7 cellular contexts compared by ENCODE assay signal in the genomic region with DNA sequence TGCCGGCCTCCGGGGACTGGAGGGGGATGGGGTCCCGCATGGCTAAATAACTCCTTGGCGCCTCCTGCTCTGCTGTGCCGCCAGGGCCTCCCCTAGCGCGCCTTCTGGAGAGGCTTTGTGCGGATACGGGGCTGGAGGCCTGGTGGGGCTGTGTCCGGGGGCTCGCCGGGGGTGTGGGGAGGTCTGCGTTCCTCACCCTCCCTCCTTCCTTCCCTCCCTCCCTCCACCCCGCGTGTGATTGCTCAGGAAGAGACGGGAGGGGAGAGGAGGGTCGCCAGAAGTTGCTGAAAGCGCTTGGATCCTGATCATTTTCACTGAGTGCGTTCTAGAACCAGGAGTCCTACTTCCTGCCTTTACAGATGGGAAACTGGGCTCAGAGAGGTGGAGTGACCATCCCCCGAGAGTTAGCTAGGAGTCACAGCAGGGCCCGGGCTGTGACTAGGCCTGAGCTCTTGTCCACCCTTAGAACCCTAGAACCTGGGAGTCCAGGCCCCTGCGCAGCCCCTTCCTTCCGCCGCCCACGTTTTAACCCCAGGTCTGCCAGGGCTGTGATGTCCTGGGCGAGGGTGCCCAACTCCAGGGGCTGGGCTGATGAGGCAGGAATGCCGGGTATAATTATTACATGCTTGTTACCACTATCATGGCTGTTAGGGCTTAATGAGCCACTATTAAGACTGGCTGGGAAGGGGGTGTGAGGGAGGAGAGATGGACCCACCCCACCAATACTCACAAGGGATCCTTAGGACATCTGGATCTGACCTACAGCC. TPM values are rescaled to one million over a fixed set of nuclear protein-coding genes. Genes with fewer than 3 reads are reported as not detected.
DNase-seq lines count a peak whose midpoint lies in the region; ATAC-seq and TF ChIP-seq lines count a peak whose summit lies in the region.

No MANE protein-coding gene starts in this region.

- peaks cover 15% of the 10 kb centered on the region for H3K36me3 Mint-ChIP-seq in T-cell

- H3F3A ChIP-seq in neural cell (ENCODE audit: insufficient read depth, low read length, poor library complexity, severe bottlenecking): peaks cover 5% of the 10 kb centered on the region

- POLR2A ChIA-PET in T-cell (lab: Charles Lee): interaction anchor here (0.5 to 5.1 kb wide), 24 partner anchors 8 to 282 kb away, joined by 3 to 95 read pairs (median 5); a partner anchor contains a TSS

- no peak for TF ChIP-seq EP300 in neural cell (conservative IDR thresholded peaks at IDR 0.05; ENCODE audit: poor library complexity, severe bottlenecking)

- H4K20me1 ChIP-seq in neural cell (ENCODE audit: insufficient read depth): peaks cover 30% of the 10 kb centered on the region

- no peaks in the 10 kb centered on the region for H3K9me3 Mint-ChIP-seq in T-cell

- peaks cover 37% of the 10 kb centered on the region for H3K79me2 ChIP-seq in neural cell (replicated peaks; ENCODE audit: insufficient read depth, low read length)

- CTCF ChIA-PET in T-cell (lab: Charles Lee): interaction anchor here in 1 of 2 donors (1.0 to 4.2 kb wide), 5 partner anchors 8 to 47 kb away, joined by 4 to 37 read pairs (median 15); a partner anchor contains a TSS

- DNase-seq in ELF-1 (ENCODE audit: low read depth, low spot score): peak; percentile 71
- DNase-seq in HFF-Myc (ENCODE audit: extremely low read depth, low read depth): no peak
- peak in 1 of 34 experiments; percentile 23 for DNase-seq in T-cell
- no peak for DNase-seq in epithelial cell of prostate (ENCODE audit: low read depth, low spot score)
- no peak for DNase-seq in SK-N-DZ (ENCODE audit: low spot score)

- H2AFZ ChIP-seq in neural cell (ENCODE audit: low read depth, low read length): peak overlapping the region; percentile 38

- H3K9me2 ChIP-seq in neural cell (ENCODE audit: insufficient read depth, low read length): no peaks in the 10 kb centered on the region

- TF ChIP-seq CTCF in HFF-Myc (IDR thresholded peaks at IDR 0.05; ENCODE audit: low read depth, low read length, missing control alignments): no peak
- peak; percentile 6 for TF ChIP-seq CTCF in neural cell (IDR thresholded peaks at IDR 0.05; ENCODE audit: poor library complexity, severe bottlenecking)

- H3K27ac ChIP-seq in epithelial cell of prostate (peak overlapping the region; percentile 98), neural cell (ENCODE audit: low read length) (peak overlapping the region; percentile 100)

- H3K4me1 Mint-ChIP-seq in T-cell: peaks cover 46 to 65% (median 57%) of the 10 kb centered on the region in 3 donors

- ATAC-seq in T-cell (replicated peaks in 1 of 4) (no peak), HG03469 (IDR thresholded peaks at IDR 0.05; ENCODE audit: unreplicated experiment) (no peak)

- peak overlapping the region; percentile 44 for H3K4me3 ChIP-seq in HFF-Myc (replicated peaks; ENCODE audit: low read depth, low read length)
- H3K4me3 ChIP-seq in neural cell (ENCODE audit: low read length): peak overlapping the region; percentile 88

- H3K4me3 Mint-ChIP-seq in T-cell: peak overlapping the region; percentile 73 to 94 (median 82)

- no peaks in the 10 kb centered on the region for H3K27me3 Mint-ChIP-seq in T-cell

- H3K4me2 ChIP-seq in neural cell (ENCODE audit: low read length): peak overlapping the region; percentile 98

- peak overlapping the region; percentile 99 for H3K9ac ChIP-seq in neural cell (ENCODE audit: low read length)

- peaks cover 9% of the 10 kb centered on the region for H3K36me3 ChIP-seq in neural cell (ENCODE audit: insufficient read depth, low read length)

- peak overlapping the region; percentile 96 to 99 for H3K27ac Mint-ChIP-seq in T-cell

- peak; percentile 24 for TF ChIP-seq RAD21 in neural cell (conservative IDR thresholded peaks at IDR 0.05)

- H3K9me3 ChIP-seq in neural cell (ENCODE audit: low read length): no peaks in the 10 kb centered on the region

- no peaks in the 10 kb centered on the region for H3K27me3 ChIP-seq in neural cell (ENCODE audit: insufficient read depth, low read depth, low read length)

TF ChIP-seq in neural cell, 6 proteins besides CTCF, POLR2A, EP300 and RAD21:
- TF ChIP-seq TAF1 (IDR thresholded peaks at IDR 0.05; ENCODE audit: low read depth): peak; percentile 59
- peak; percentile 87 for TF ChIP-seq POLR2AphosphoS5 (IDR thresholded peaks at IDR 0.05)
- TF ChIP-seq, protein P1, sequence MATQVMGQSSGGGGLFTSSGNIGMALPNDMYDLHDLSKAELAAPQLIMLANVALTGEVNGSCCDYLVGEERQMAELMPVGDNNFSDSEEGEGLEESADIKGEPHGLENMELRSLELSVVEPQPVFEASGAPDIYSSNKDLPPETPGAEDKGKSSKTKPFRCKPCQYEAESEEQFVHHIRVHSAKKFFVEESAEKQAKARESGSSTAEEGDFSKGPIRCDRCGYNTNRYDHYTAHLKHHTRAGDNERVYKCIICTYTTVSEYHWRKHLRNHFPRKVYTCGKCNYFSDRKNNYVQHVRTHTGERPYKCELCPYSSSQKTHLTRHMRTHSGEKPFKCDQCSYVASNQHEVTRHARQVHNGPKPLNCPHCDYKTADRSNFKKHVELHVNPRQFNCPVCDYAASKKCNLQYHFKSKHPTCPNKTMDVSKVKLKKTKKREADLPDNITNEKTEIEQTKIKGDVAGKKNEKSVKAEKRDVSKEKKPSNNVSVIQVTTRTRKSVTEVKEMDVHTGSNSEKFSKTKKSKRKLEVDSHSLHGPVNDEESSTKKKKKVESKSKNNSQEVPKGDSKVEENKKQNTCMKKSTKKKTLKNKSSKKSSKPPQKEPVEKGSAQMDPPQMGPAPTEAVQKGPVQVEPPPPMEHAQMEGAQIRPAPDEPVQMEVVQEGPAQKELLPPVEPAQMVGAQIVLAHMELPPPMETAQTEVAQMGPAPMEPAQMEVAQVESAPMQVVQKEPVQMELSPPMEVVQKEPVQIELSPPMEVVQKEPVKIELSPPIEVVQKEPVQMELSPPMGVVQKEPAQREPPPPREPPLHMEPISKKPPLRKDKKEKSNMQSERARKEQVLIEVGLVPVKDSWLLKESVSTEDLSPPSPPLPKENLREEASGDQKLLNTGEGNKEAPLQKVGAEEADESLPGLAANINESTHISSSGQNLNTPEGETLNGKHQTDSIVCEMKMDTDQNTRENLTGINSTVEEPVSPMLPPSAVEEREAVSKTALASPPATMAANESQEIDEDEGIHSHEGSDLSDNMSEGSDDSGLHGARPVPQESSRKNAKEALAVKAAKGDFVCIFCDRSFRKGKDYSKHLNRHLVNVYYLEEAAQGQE (IDR thresholded peaks at IDR 0.05; ENCODE audit: borderline replicate concordance): no peak
- TF ChIP-seq SMC3 (conservative IDR thresholded peaks at IDR 0.05; ENCODE audit: poor library complexity): peak; percentile 21

RNA-seq across cellular contexts. Expression of a gene that starts 0.8 kb away (rescaled TPM):
- 1,000 to 10,000 TPM in 1 of 5 donors, 100 to 1,000 TPM in 4; 247 to 1,161 (median 272) TPM for total RNA-seq in T-cell
- 94.9 and 134 TPM in 2 replicates for polyA plus RNA-seq in neural cell
- polyA minus RNA-seq in neural cell: 150 and 167 TPM in 2 replicates
- polyA plus RNA-seq in SK-N-DZ (2014; cell fraction: cytosol; rRNA removed): 80.4 and 92.1 TPM in 2 replicates
- polyA plus RNA-seq in SK-N-DZ (2014; cell fraction: nucleus; rRNA removed): 28.1 and 57.8 TPM in 2 replicates

RNA-seq across cellular contexts. Expression of a gene that starts 8.0 kb away (rescaled TPM):
- 10 to 100 TPM in 2 of 5 donors, 1 to 10 TPM in 3; 4.1 to 42.8 (median 6.3) TPM for total RNA-seq in T-cell
- polyA plus RNA-seq in neural cell: 2.5 and 3.7 TPM in 2 replicates
- 2.7 and 4.3 TPM in 2 replicates for polyA minus RNA-seq in neural cell
- 0.29 TPM in 1 of 2 replicates, not detected in the other for polyA plus RNA-seq in SK-N-DZ (2014; cell fraction: cytosol; rRNA removed)
- 0.04 and 1.1 TPM in 2 replicates for polyA plus RNA-seq in SK-N-DZ (2014; cell fraction: nucleus; rRNA removed)

RNA-seq across cellular contexts. Expression of a gene that starts 40.7 kb away (rescaled TPM):
- total RNA-seq in T-cell: 10 to 100 TPM; 58.5 to 82.7 (median 69.1) TPM
- polyA plus RNA-seq in neural cell: 382 and 410 TPM in 2 replicates
- 127 and 138 TPM in 2 replicates for polyA minus RNA-seq in neural cell
- 531 and 764 TPM in 2 replicates for polyA plus RNA-seq in SK-N-DZ (2014; cell fraction: cytosol; rRNA removed)
- 542 and 583 TPM in 2 replicates for polyA plus RNA-seq in SK-N-DZ (2014; cell fraction: nucleus; rRNA removed)

RNA-seq across cellular contexts. Expression of a gene that starts 56.0 kb away (rescaled TPM):
- not detected for total RNA-seq in T-cell
- polyA plus RNA-seq in neural cell: 1.6 and 2.6 TPM in 2 replicates
- 0.24 and 0.93 TPM in 2 replicates for polyA minus RNA-seq in neural cell
- 9.0 and 9.9 TPM in 2 replicates for polyA plus RNA-seq in SK-N-DZ (2014; cell fraction: cytosol; rRNA removed)
- 49.1 and 53.2 TPM in 2 replicates for polyA plus RNA-seq in SK-N-DZ (2014; cell fraction: nucleus; rRNA removed)

RNA-seq across cellular contexts. Expression of a gene that starts 58.2 kb away (rescaled TPM):
- 10 to 100 TPM; 35.7 to 52.6 (median 45.1) TPM for total RNA-seq in T-cell
- polyA plus RNA-seq in neural cell: 5.9 and 10.9 TPM in 2 replicates
- polyA minus RNA-seq in neural cell: 14.1 and 16.6 TPM in 2 replicates
- polyA plus RNA-seq in SK-N-DZ (2014; cell fraction: cytosol; rRNA removed): 0.05 and 0.13 TPM in 2 replicates
- polyA plus RNA-seq in SK-N-DZ (2014; cell fraction: nucleus; rRNA removed): not detected in 2 replicates
